23 cellular contexts compared by ENCODE assay signal in genomic region chr18:39845673-39846072, GRCh38.
DNase-seq lines count a peak whose midpoint lies in the region; ATAC-seq, FAIRE-seq and TF ChIP-seq lines count a peak whose summit lies in the region.
"Had no signal": no experiment of that assay in that cellular context is flagged by ENCODE, and none has a peak within 500 bp of the region (broad histone marks: within the 10 kb centered on the region; RNA-seq: fewer than 3 reads in every experiment).

No MANE protein-coding gene starts in this region.

- H3K4me3 ChIP-seq in A673 (ENCODE audit: low read depth, low read length, poor library complexity, severe bottlenecking), result no peak overlapping the region
- H3K4me3 ChIP-seq in epithelial cell of esophagus (ENCODE audit: low read length), result no peak overlapping the region
- no peak overlapping the region for H3K4me3 ChIP-seq in keratinocyte (ENCODE audit: control insufficient read depth in 2 of 3, extremely low read depth in 1 of 3, insufficient read depth in 2 of 3, low read depth in 1 of 3, low read length in 3 of 3)
- no peak overlapping the region for H3K4me3 ChIP-seq in smooth muscle cell
- H3K4me3 ChIP-seq in lower leg skin (ENCODE audit: low read depth, poor library complexity, severe bottlenecking), result no peak overlapping the region
- H3K4me3 ChIP-seq: GM12878, HAP-1 had no signal

- H3K27ac ChIP-seq in A673 (ENCODE audit: low read depth, low read length, poor library complexity, severe bottlenecking), result no peak overlapping the region
- no peak overlapping the region for H3K27ac ChIP-seq in keratinocyte (ENCODE audit: control insufficient read depth, insufficient read depth, low read length)
- no peak overlapping the region for H3K27ac ChIP-seq in smooth muscle cell (ENCODE audit: low read depth)
- H3K27ac ChIP-seq: 22Rv1 had no signal

- H3K4me2 ChIP-seq in keratinocyte (ENCODE audit: control insufficient read depth, extremely low read depth, insufficient read depth, low read depth, low read length), result peak overlapping the region; percentile 29
- peak overlapping the region; percentile 37 for H3K4me2 ChIP-seq in smooth muscle cell

- CTCF ChIA-PET in A673 (lab: Charles Lee), result no interaction called here

- H2AFZ ChIP-seq in keratinocyte (ENCODE audit: control insufficient read depth, low read length) (no peak overlapping the region), smooth muscle cell (ENCODE audit: low read depth) (no peak overlapping the region)

- H3K79me2 ChIP-seq in keratinocyte (ENCODE audit: control insufficient read depth, insufficient read depth, low read length) (no peaks in the 10 kb centered on the region), smooth muscle cell (ENCODE audit: low read depth) (no peaks in the 10 kb centered on the region)

- H3K9me3 ChIP-seq in A673 (ENCODE audit: low read depth, low read length, poor library complexity, severe bottlenecking) (no peaks in the 10 kb centered on the region), keratinocyte (ENCODE audit: control insufficient read depth, low read depth, low read length) (no peaks in the 10 kb centered on the region), smooth muscle cell (replicated peaks; ENCODE audit: low read depth) (no peaks in the 10 kb centered on the region)
- H3K9me3 ChIP-seq: HAP-1 had no signal

- H3K4me1 ChIP-seq in A673 (ENCODE audit: insufficient read depth, low read length, poor library complexity, severe bottlenecking), result peaks cover 36% of the 10 kb centered on the region
- H3K4me1 ChIP-seq in keratinocyte (ENCODE audit: control insufficient read depth, extremely low read depth, insufficient read depth, low read length), result peaks cover 7% of the 10 kb centered on the region
- H3K4me1 ChIP-seq in smooth muscle cell (ENCODE audit: low read depth), result peaks cover 10% of the 10 kb centered on the region

- H3F3A ChIP-seq in smooth muscle cell (ENCODE audit: low read depth), result no peaks in the 10 kb centered on the region

- intact Hi-C loops in A673 (cut with micrococcal nuclease; ENCODE audit: unreplicated experiment) (loop anchor here (10.0 kb wide), 3 partner anchors 201 to 309 kb away; no protein-coding TSS in a partner anchor), lower leg skin (cut with DNase I; ENCODE audit: low total_unique reads) (no loop called here)

- WGBS in smooth muscle cell (ENCODE audit: low lambda C conversion rate), result 56% methylated on average over 1 of the region's 1 CpG
- 71 to 73% methylated on average over 1 of the region's 1 CpG for WGBS in lower leg skin, 2 donors

- H4K20me1 ChIP-seq in keratinocyte (ENCODE audit: control insufficient read depth, extremely low read depth, insufficient read depth, low read length) (no peaks in the 10 kb centered on the region), smooth muscle cell (ENCODE audit: low read depth) (no peaks in the 10 kb centered on the region)

- TF ChIP-seq POLR2A in lower leg skin (IDR thresholded peaks at IDR 0.05), result no peak

- TF ChIP-seq CTCF in A673 (conservative IDR thresholded peaks at IDR 0.05; ENCODE audit: low read depth, low read length), result no peak
- no peak for TF ChIP-seq CTCF in epithelial cell of esophagus (IDR thresholded peaks at IDR 0.05; ENCODE audit: insufficient read depth, low read depth, low read length, missing control alignments)
- TF ChIP-seq CTCF in keratinocyte (optimal IDR thresholded peaks at IDR 0.05 in 1 of 3, IDR thresholded peaks at IDR 0.05 in 1 of 3, conservative IDR thresholded peaks at IDR 0.05 in 1 of 3; ENCODE audit: extremely low read depth in 1 of 3, insufficient read depth in 2 of 3, low read length in 3 of 3), result no peak
- no peak for TF ChIP-seq CTCF in smooth muscle cell (IDR thresholded peaks at IDR 0.05; ENCODE audit: borderline replicate concordance, insufficient read depth, poor library complexity, severe bottlenecking)
- no peak for TF ChIP-seq CTCF in GM10266 (IDR thresholded peaks at IDR 0.05; ENCODE audit: control insufficient read depth, insufficient read depth, low read depth, missing control alignments)
- TF ChIP-seq CTCF in lower leg skin (IDR thresholded peaks at IDR 0.05), result no peak

- H3K9ac ChIP-seq in keratinocyte (ENCODE audit: control insufficient read depth, extremely low read depth, insufficient read depth, low read length), result no peak overlapping the region
- no peak overlapping the region for H3K9ac ChIP-seq in smooth muscle cell (ENCODE audit: low read depth)

- no peaks in the 10 kb centered on the region for H3K27me3 ChIP-seq in A673 (replicated peaks; ENCODE audit: insufficient read depth, low read depth, low read length, poor library complexity)
- no peaks in the 10 kb centered on the region for H3K27me3 ChIP-seq in keratinocyte (ENCODE audit: control insufficient read depth, extremely low read depth, insufficient read depth, low read length)
- H3K27me3 ChIP-seq in smooth muscle cell (ENCODE audit: low read depth), result no peaks in the 10 kb centered on the region

- H3K9me1 ChIP-seq in keratinocyte (ENCODE audit: control insufficient read depth, extremely low read depth, insufficient read depth, low read length), result no peaks in the 10 kb centered on the region

- no TSS peak for BruUV-seq in A673 (replicated peaks; lab: Mats Ljungman, UMichigan)

- POLR2A ChIA-PET in A673 (lab: Charles Lee; ENCODE audit: low non-redundant PET), result no interaction called here

- no peaks in the 10 kb centered on the region for H3K36me3 ChIP-seq in A673 (ENCODE audit: insufficient read depth, low read length, poor library complexity, severe bottlenecking)
- H3K36me3 ChIP-seq in keratinocyte (ENCODE audit: control insufficient read depth in 2 of 2, extremely low read depth in 1 of 2, insufficient read depth in 2 of 2, low read length in 2 of 2), result no peaks in the 10 kb centered on the region
- no peaks in the 10 kb centered on the region for H3K36me3 ChIP-seq in smooth muscle cell (ENCODE audit: low read depth)
- H3K36me3 ChIP-seq: HAP-1 had no signal

- dilution Hi-C loops in keratinocyte (cut with MboI; ENCODE audit: extremely low pct_ligation_motif_present, low sequenced_read_pairs), result no loop called here

- FAIRE-seq in keratinocyte (lab: Jason Lieb, UNC), result no peak
- FAIRE-seq: A204.1, G401.6, GM12878, H54 had no signal

- ATAC-seq in GM18858 (IDR thresholded peaks at IDR 0.05; ENCODE audit: unreplicated experiment), result no peak
- ATAC-seq in GM21367 (IDR thresholded peaks at IDR 0.05; ENCODE audit: unreplicated experiment), result no peak
- ATAC-seq: GM12878 had no signal

- DNase-seq in A673 (ENCODE audit: low spot score) (peak; percentile 35), epithelial cell of esophagus (ENCODE audit: low read depth) (peak; percentile 56), keratinocyte (ENCODE audit: low read depth, low spot score) (no peak), smooth muscle cell (lab: John Stamatoyannopoulos, UW; ENCODE audit: unreplicated experiment) (no peak), GM10266 (ENCODE audit: extremely low spot score) (no peak), lower leg skin (ENCODE audit: low spot score in 2 of 2) (no peak)
- DNase-seq: ACHN; C1 segment of cervical spinal cord; Calu3; CD4-positive, alpha-beta memory T cell; COR-L47; DMS153; DND-41; GOT3; HFFc6 had no signal

Comparison
In these comparisons a context has a peak if more than half of its experiments do, and no peak if none do; other contexts are left out.
1. DNase-seq: peak in A673 (single experiment) and epithelial cell of esophagus (single experiment); none in keratinocyte (single experiment), smooth muscle cell (single experiment), GM10266 (single experiment) and lower leg skin (0 of 2).